1 cellular context compared by ENCODE assay signal in genomic region chr2:134918518-134919359, GRCh38.
TF ChIP-seq lines count a peak whose summit lies in the region.

Gene CCNT2 (plus strand): TSS chr2:134918822. CDS start chr2:134918855, 33 bp downstream.

TF ChIP-seq in HepG2, 621 proteins besides CTCF, POLR2A, EP300 and RAD21 (continued from another document and continues in another):
- TF ChIP-seq MXD3 (CRISPR knock-in tag; IDR thresholded peaks at IDR 0.05), result peak; percentile 80
- TF ChIP-seq ZNF17 (CRISPR knock-in tag; IDR thresholded peaks at IDR 0.05), result no peak
- TF ChIP-seq MNT (IDR thresholded peaks at IDR 0.05), result peak; percentile 88
- no peak for TF ChIP-seq GTF2F1 (IDR thresholded peaks at IDR 0.05; ENCODE audit: low read length)
- no peak for TF ChIP-seq ARID3A (IDR thresholded peaks at IDR 0.05; ENCODE audit: low read depth, low read length)
- no peak for TF ChIP-seq SMARCE1 (IDR thresholded peaks at IDR 0.05; ENCODE audit: borderline replicate concordance)
- 0 out of 2 replicates have a peak, but pooled peaks have one; percentile 29 for TF ChIP-seq DNMT3B (CRISPR knock-in tag; conservative IDR thresholded peaks at IDR 0.05)
- TF ChIP-seq ZNF670 (CRISPR knock-in tag; IDR thresholded peaks at IDR 0.05; ENCODE audit: borderline replicate concordance), result peak; percentile 72
- no peak for TF ChIP-seq ZNF280D (CRISPR knock-in tag; IDR thresholded peaks at IDR 0.05)
- no peak for TF ChIP-seq CHD4 (IDR thresholded peaks at IDR 0.05; ENCODE audit: borderline replicate concordance, low read length)
- TF ChIP-seq KMT2B (CRISPR knock-in tag; IDR thresholded peaks at IDR 0.05), result peak; percentile 93
- TF ChIP-seq CC2D1A (CRISPR knock-in tag; IDR thresholded peaks at IDR 0.05), result no peak
- peak; percentile 99 for TF ChIP-seq ASH2L (IDR thresholded peaks at IDR 0.05; ENCODE audit: insufficient read length, low read depth, low read length)
- TF ChIP-seq REST (IDR thresholded peaks at IDR 0.05; ENCODE audit: borderline replicate concordance in 1 of 2, low read depth in 1 of 2, low read length in 2 of 2), result peak in 1 of 2 experiments; percentile 59; a peak in 1 of 4 replicates
- peak; percentile 73; the same call in 1 of the 2 replicates for TF ChIP-seq HINFP (CRISPR knock-in tag; IDR thresholded peaks at IDR 0.05; ENCODE audit: low read depth)
- TF ChIP-seq NCOR1 (IDR thresholded peaks at IDR 0.05; ENCODE audit: borderline replicate concordance, low read length), result no peak; the same call in 1 of the 2 replicates
- peak; percentile 79 for TF ChIP-seq TGIF2 (CRISPR knock-in tag; IDR thresholded peaks at IDR 0.05)
- no peak for TF ChIP-seq ZNF879 (CRISPR knock-in tag; IDR thresholded peaks at IDR 0.05)
- TF ChIP-seq PLSCR1 (CRISPR knock-in tag; IDR thresholded peaks at IDR 0.05; ENCODE audit: borderline replicate concordance), result no peak; the same call in 1 of the 2 replicates
- no peak for TF ChIP-seq ZNF580 (CRISPR knock-in tag; IDR thresholded peaks at IDR 0.05; ENCODE audit: borderline replicate concordance, low read depth)
- no peak for TF ChIP-seq ZBTB3 (CRISPR knock-in tag; IDR thresholded peaks at IDR 0.05; ENCODE audit: borderline replicate concordance, low read depth)
- no peak for TF ChIP-seq ZNF382 (CRISPR knock-in tag; IDR thresholded peaks at IDR 0.05; ENCODE audit: borderline replicate concordance)
- no peak; the same call in 1 of the 2 replicates for TF ChIP-seq ZNF367 (CRISPR knock-in tag; IDR thresholded peaks at IDR 0.05; ENCODE audit: borderline replicate concordance)
- peak; percentile 86; the same call in 1 of the 2 replicates for TF ChIP-seq THAP7 (CRISPR knock-in tag; IDR thresholded peaks at IDR 0.05)
- no peak for TF ChIP-seq PAX8 (CRISPR knock-in tag; IDR thresholded peaks at IDR 0.05; ENCODE audit: borderline replicate concordance)
- TF ChIP-seq ZNF784 (CRISPR knock-in tag; IDR thresholded peaks at IDR 0.05; ENCODE audit: borderline replicate concordance), result 0 out of 2 replicates have a peak, but pooled peaks have one; percentile 2
- 0 out of 2 replicates have a peak, but pooled peaks have one; percentile 73 for TF ChIP-seq IRF1 (CRISPR knock-in tag; IDR thresholded peaks at IDR 0.05; ENCODE audit: low read depth)
- TF ChIP-seq SMYD3 (CRISPR knock-in tag; IDR thresholded peaks at IDR 0.05), result no peak
